In genomic region chr21:41744028-41744940, GRCh38 we compare ENCODE assay signal across 20 cellular contexts. TPM values are rescaled to one million over a fixed set of nuclear protein-coding genes. Genes with fewer than 3 reads are reported as not detected.
"Had no signal": no experiment of that assay in that cellular context is flagged by ENCODE, and none has a peak within 500 bp of the region (broad histone marks: within the 10 kb centered on the region; RNA-seq: fewer than 3 reads in every experiment).

No MANE protein-coding gene starts in this region.

- H3K27me3 ChIP-seq: transverse colon had no signal

- H3K36me3 ChIP-seq: gastroesophageal sphincter, heart left ventricle, transverse colon had no signal

- H3K27me3 Mint-ChIP-seq: activated naive CD8-positive, alpha-beta T cell treated with anti-CD3 and anti-CD28 coated beads, Interleukin-2, amount 10 ng/mL, durations not matched to agents 7 days and 5 days; brain; natural killer cell treated with Interleukin-12 subunit alpha and Interleukin-12 subunit beta and Interleukin-15 and Interleukin-18, amount 100 ng/mL, for 72 hours; stimulated activated naive CD8-positive, alpha-beta T cell treated with anti-CD3 and anti-CD28 coated beads, Interleukin-15, Interleukin-2, amounts not matched to agents 100 ng/mL and 50 ng/mL, for 24 hours had no signal

- H3K4me3 ChIP-seq: dorsolateral prefrontal cortex, gastroesophageal sphincter, heart left ventricle, transverse colon had no signal

- H3K4me1 ChIP-seq: gastroesophageal sphincter, heart left ventricle, transverse colon had no signal

- H3K27ac Mint-ChIP-seq: activated CD4-positive, alpha-beta memory T cell treated with anti-CD3 and anti-CD28 coated beads for 36 hours; activated naive CD8-positive, alpha-beta T cell treated with anti-CD3 and anti-CD28 coated beads, Interleukin-2, amount 10 ng/mL, durations not matched to agents 7 days and 5 days; activated T-helper 1 cell treated with anti-CD3 and anti-CD28 coated beads, Interleukin-12 subunit alpha, Interleukin-12 subunit beta, Interleukin-2, Interleukin-4 antibody, amounts not matched to agents 30 ng/mL and 10 ng/mL and 1 ng/mL, durations not matched to agents 14 hours and 24 hours and 36 hours; natural killer cell treated with Interleukin-12 subunit alpha and Interleukin-12 subunit beta and Interleukin-15 and Interleukin-18, amount 100 ng/mL, for 72 hours; stimulated activated naive CD8-positive, alpha-beta T cell treated with anti-CD3 and anti-CD28 coated beads, Interleukin-15, Interleukin-2, amounts not matched to agents 100 ng/mL and 50 ng/mL, for 24 hours had no signal

- DNase-seq: activated CD4-positive, alpha-beta memory T cell treated with anti-CD3 and anti-CD28 coated beads for 36 hours; activated gamma-delta T cell treated with Interleukin-2 at 50 U/mL for 16 hours; activated naive CD8-positive, alpha-beta T cell treated with anti-CD3 and anti-CD28 coated beads, Interleukin-2, amount 10 ng/mL, durations not matched to agents 7 days and 5 days; activated T-cell treated with anti-CD3 and anti-CD28 coated beads for 4 hours; central memory CD4-positive, alpha-beta T cell; dorsolateral prefrontal cortex; kidney glomerular epithelial cell; mesendoderm; nucleus accumbens; retina; stimulated activated CD4-positive, alpha-beta T cell treated with anti-CD3 and anti-CD28 coated beads, Interleukin-2, amount 100 ng/mL, for 24 hours; T-helper 2 cell had no signal

- H3K4me3 Mint-ChIP-seq: activated CD4-positive, alpha-beta memory T cell treated with anti-CD3 and anti-CD28 coated beads for 36 hours; activated naive CD8-positive, alpha-beta T cell treated with anti-CD3 and anti-CD28 coated beads, Interleukin-2, amount 10 ng/mL, durations not matched to agents 7 days and 5 days; activated T-helper 1 cell treated with anti-CD3 and anti-CD28 coated beads, Interleukin-12 subunit alpha, Interleukin-12 subunit beta, Interleukin-2, Interleukin-4 antibody, amounts not matched to agents 30 ng/mL and 10 ng/mL and 1 ng/mL, durations not matched to agents 14 hours and 24 hours and 36 hours; brain; natural killer cell treated with Interleukin-12 subunit alpha and Interleukin-12 subunit beta and Interleukin-15 and Interleukin-18, amount 100 ng/mL, for 72 hours; stimulated activated naive CD8-positive, alpha-beta T cell treated with anti-CD3 and anti-CD28 coated beads, Interleukin-15, Interleukin-2, amounts not matched to agents 100 ng/mL and 50 ng/mL, for 24 hours had no signal

- H3K9me3 ChIP-seq: gastroesophageal sphincter, heart left ventricle, transverse colon had no signal

- H3K27ac ChIP-seq: dorsolateral prefrontal cortex, gastroesophageal sphincter, heart left ventricle, transverse colon, VCaP had no signal

- H3K36me3 Mint-ChIP-seq: activated CD4-positive, alpha-beta memory T cell treated with anti-CD3 and anti-CD28 coated beads for 36 hours; activated naive CD8-positive, alpha-beta T cell treated with anti-CD3 and anti-CD28 coated beads, Interleukin-2, amount 10 ng/mL, durations not matched to agents 7 days and 5 days; brain; natural killer cell treated with Interleukin-12 subunit alpha and Interleukin-12 subunit beta and Interleukin-15 and Interleukin-18, amount 100 ng/mL, for 72 hours had no signal

- H3K9me3 Mint-ChIP-seq: activated CD4-positive, alpha-beta memory T cell treated with anti-CD3 and anti-CD28 coated beads for 36 hours; activated naive CD8-positive, alpha-beta T cell treated with anti-CD3 and anti-CD28 coated beads, Interleukin-2, amount 10 ng/mL, durations not matched to agents 7 days and 5 days; activated T-helper 1 cell treated with anti-CD3 and anti-CD28 coated beads, Interleukin-12 subunit alpha, Interleukin-12 subunit beta, Interleukin-2, Interleukin-4 antibody, amounts not matched to agents 30 ng/mL and 10 ng/mL and 1 ng/mL, durations not matched to agents 14 hours and 24 hours and 36 hours; natural killer cell treated with Interleukin-12 subunit alpha and Interleukin-12 subunit beta and Interleukin-15 and Interleukin-18, amount 100 ng/mL, for 72 hours; stimulated activated naive CD8-positive, alpha-beta T cell treated with anti-CD3 and anti-CD28 coated beads, Interleukin-15, Interleukin-2, amounts not matched to agents 100 ng/mL and 50 ng/mL, for 24 hours had no signal

- ATAC-seq: gastroesophageal sphincter; natural killer cell treated with Interleukin-12 subunit alpha and Interleukin-12 subunit beta and Interleukin-15 and Interleukin-18, amount 100 ng/mL, for 72 hours had no signal

- H3K4me1 Mint-ChIP-seq: activated naive CD8-positive, alpha-beta T cell treated with anti-CD3 and anti-CD28 coated beads, Interleukin-2, amount 10 ng/mL, durations not matched to agents 7 days and 5 days had no signal

RNA-seq across cellular contexts. Expression of gene RIPK4, which starts 22.6 kb away (rescaled TPM):
- total RNA-seq: activated T-helper 1 cell treated with anti-CD3 and anti-CD28 coated beads, Interleukin-12 subunit alpha, Interleukin-12 subunit beta, Interleukin-2, Interleukin-4 antibody, amounts not matched to agents 30 ng/mL and 10 ng/mL and 1 ng/mL, durations not matched to agents 14 hours and 24 hours and 36 hours had no signal
